1 cellular context compared by ENCODE assay signal in genomic region chr11:74157169-74157568, GRCh38.
TF ChIP-seq lines count a peak whose summit lies in the region.

No MANE protein-coding gene starts in this region.

TF ChIP-seq in A549, 52 proteins besides CTCF, POLR2A, EP300 and RAD21:
- TF ChIP-seq MYC (IDR thresholded peaks at IDR 0.05; ENCODE audit: borderline replicate concordance, low read length): no peak
- no peak for TF ChIP-seq JUN (IDR thresholded peaks at IDR 0.05)
- TF ChIP-seq HOXA7 (CRISPR knock-in tag; IDR thresholded peaks at IDR 0.05): no peak
- TF ChIP-seq ZC3H11A (IDR thresholded peaks at IDR 0.05): no peak
- no peak for TF ChIP-seq SMC3 (IDR thresholded peaks at IDR 0.05)
- TF ChIP-seq, protein P1, sequence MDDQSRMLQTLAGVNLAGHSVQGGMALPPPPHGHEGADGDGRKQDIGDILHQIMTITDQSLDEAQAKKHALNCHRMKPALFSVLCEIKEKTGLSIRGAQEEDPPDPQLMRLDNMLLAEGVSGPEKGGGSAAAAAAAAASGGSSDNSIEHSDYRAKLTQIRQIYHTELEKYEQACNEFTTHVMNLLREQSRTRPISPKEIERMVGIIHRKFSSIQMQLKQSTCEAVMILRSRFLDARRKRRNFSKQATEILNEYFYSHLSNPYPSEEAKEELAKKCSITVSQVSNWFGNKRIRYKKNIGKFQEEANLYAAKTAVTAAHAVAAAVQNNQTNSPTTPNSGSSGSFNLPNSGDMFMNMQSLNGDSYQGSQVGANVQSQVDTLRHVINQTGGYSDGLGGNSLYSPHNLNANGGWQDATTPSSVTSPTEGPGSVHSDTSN (IDR thresholded peaks at IDR 0.05): no peak
- TF ChIP-seq HES2 (IDR thresholded peaks at IDR 0.05): no peak
- TF ChIP-seq ZSCAN20 (CRISPR knock-in tag; IDR thresholded peaks at IDR 0.05): no peak
- TF ChIP-seq BHLHE40 (IDR thresholded peaks at IDR 0.05; ENCODE audit: low read depth, low read length): no peak
- no peak for TF ChIP-seq ZNF302 (CRISPR knock-in tag; IDR thresholded peaks at IDR 0.05)
- TF ChIP-seq ESRRA (IDR thresholded peaks at IDR 0.05; ENCODE audit: borderline replicate concordance, low read length): no peak
